15 cellular contexts compared by ENCODE assay signal in genomic region chr12:45208604-45209487, GRCh38. TPM values are rescaled to one million over a fixed set of nuclear protein-coding genes. Genes with fewer than 3 reads are reported as not detected.
DNase-seq lines count a peak whose midpoint lies in the region; ATAC-seq, FAIRE-seq and TF ChIP-seq lines count a peak whose summit lies in the region.
"Had no signal": no experiment of that assay in that cellular context is flagged by ENCODE, and none has a peak within 500 bp of the region (broad histone marks: within the 10 kb centered on the region; RNA-seq: fewer than 3 reads in every experiment).

No MANE protein-coding gene starts in this region.

- H3K27me3 Mint-ChIP-seq in WTC11 (ENCODE audit: low read depth) = no peaks in the 10 kb centered on the region
- H3K27me3 Mint-ChIP-seq in stimulated activated memory B cell treated with anti-CD40 and anti-IgM and Interleukin-4, amounts not matched to agents 10 μg/mL and 1 μg/mL and 100 μg/mL, for 72 hours = no peaks in the 10 kb centered on the region

- TF ChIP-seq CTCF in AG10803 (conservative IDR thresholded peaks at IDR 0.05; ENCODE audit: low read length) (no peak), WTC11 (IDR thresholded peaks at IDR 0.05) (no peak), foreskin fibroblast (IDR thresholded peaks at IDR 0.05; ENCODE audit: low read depth, low read length) (no peak)

- H3K4me3 Mint-ChIP-seq in WTC11 = no peak overlapping the region
- no peak overlapping the region for H3K4me3 Mint-ChIP-seq in stimulated activated memory B cell treated with anti-CD40 and anti-IgM and Interleukin-4, amounts not matched to agents 10 μg/mL and 1 μg/mL and 100 μg/mL, for 72 hours

- POLR2A ChIA-PET in WTC11 (lab: Charles Lee) = no interaction called here

- H3K9me3 Mint-ChIP-seq in WTC11 = no peaks in the 10 kb centered on the region
- H3K9me3 Mint-ChIP-seq in stimulated activated memory B cell treated with anti-CD40 and anti-IgM and Interleukin-4, amounts not matched to agents 10 μg/mL and 1 μg/mL and 100 μg/mL, for 72 hours = no peaks in the 10 kb centered on the region
- H3K9me3 Mint-ChIP-seq: activated T-helper 2 cell treated with anti-CD3 and anti-CD28 coated beads, Interferon-gamma antibody, Interleukin-2, Interleukin-4, amounts not matched to agents 10 μg/mL and 5 μg/mL and 100 μg/mL, durations not matched to agents 14 hours and 24 hours and 36 hours had no signal

- H3K4me3 ChIP-seq in AG10803 (ENCODE audit: low read length) = no peak overlapping the region
- no peak overlapping the region for H3K4me3 ChIP-seq in foreskin fibroblast (ENCODE audit: low read depth in 1 of 2, low read length in 2 of 2)
- H3K4me3 ChIP-seq: BLaER1 treated with 17β-estradiol and CSF1 and Interleukin-3, amounts not matched to agents 10 nM and 100 nM had no signal

- peak; percentile 92 for FAIRE-seq in H54 (lab: Jason Lieb, UNC)

- H3K27ac Mint-ChIP-seq in WTC11 = no peak overlapping the region
- no peak overlapping the region for H3K27ac Mint-ChIP-seq in stimulated activated memory B cell treated with anti-CD40 and anti-IgM and Interleukin-4, amounts not matched to agents 10 μg/mL and 1 μg/mL and 100 μg/mL, for 72 hours
- H3K27ac Mint-ChIP-seq: activated T-helper 2 cell treated with anti-CD3 and anti-CD28 coated beads, Interferon-gamma antibody, Interleukin-2, Interleukin-4, amounts not matched to agents 10 μg/mL and 5 μg/mL and 100 μg/mL, durations not matched to agents 14 hours and 24 hours and 36 hours had no signal

- CTCF ChIA-PET in WTC11 (lab: Charles Lee) = no interaction called here

- peak; percentile 60 for DNase-seq in AG10803 (ENCODE audit: low read depth)
- no peak for DNase-seq in H54 (ENCODE audit: insufficient read length, low spot score)
- DNase-seq in WTC11 (ENCODE audit: low spot score) = no peak
- peak; percentile 75 to 86 for DNase-seq in foreskin fibroblast
- no peak for DNase-seq in T-helper 1 cell
- DNase-seq: activated CD4-positive, alpha-beta T cell treated with anti-CD3 and anti-CD28 coated beads for 4 hours; effector CD8-positive, alpha-beta T cell; glutamatergic neuron; NCI-H2171; SW 1271 had no signal

- peaks cover 14% of the 10 kb centered on the region for H3K4me1 Mint-ChIP-seq in WTC11
- peaks cover 16% of the 10 kb centered on the region for H3K4me1 Mint-ChIP-seq in stimulated activated memory B cell treated with anti-CD40 and anti-IgM and Interleukin-4, amounts not matched to agents 10 μg/mL and 1 μg/mL and 100 μg/mL, for 72 hours

- ATAC-seq in WTC11 = no peak
- ATAC-seq in stimulated activated memory B cell treated with anti-CD40 and anti-IgM and Interleukin-4, amounts not matched to agents 10 μg/mL and 1 μg/mL and 100 μg/mL, for 72 hours = no peak
- ATAC-seq in GM19463 (IDR thresholded peaks at IDR 0.05; ENCODE audit: unreplicated experiment) = no peak
- no peak for ATAC-seq in HG03095 (IDR thresholded peaks at IDR 0.05; ENCODE audit: unreplicated experiment)

- TF ChIP-seq POLR2A in H54 (IDR thresholded peaks at IDR 0.05; ENCODE audit: low read depth, low read length) = no peak

- H3K36me3 Mint-ChIP-seq in WTC11 = no peaks in the 10 kb centered on the region
- H3K36me3 Mint-ChIP-seq in stimulated activated memory B cell treated with anti-CD40 and anti-IgM and Interleukin-4, amounts not matched to agents 10 μg/mL and 1 μg/mL and 100 μg/mL, for 72 hours = no peaks in the 10 kb centered on the region

TF ChIP-seq in WTC11, 78 proteins besides CTCF, POLR2A, EP300 and RAD21:
- TF ChIP-seq GABPB1 (CRISPR knock-in tag; IDR thresholded peaks at IDR 0.05) (peak; percentile 64; the same call in 1 of the 2 replicates), PREB (CRISPR knock-in tag; IDR thresholded peaks at IDR 0.05; ENCODE audit: borderline replicate concordance) (no peak)

RNA-seq across cellular contexts. Expression of gene ANO6, which starts 7.0 kb away (rescaled TPM):
- 41.8 to 46.8 TPM (median 44.3 TPM) in 3 replicates for total RNA-seq in WTC11 (2021)

Comparison
In these comparisons a context has a peak if more than half of its experiments do, and no peak if none do; other contexts are left out.
1. DNase-seq: peak in AG10803 (single experiment) and foreskin fibroblast (2 of 2); none in H54 (single experiment), WTC11 (single experiment) and T-helper 1 cell (0 of 5).